8 cellular contexts compared by ENCODE assay signal in the genomic region with DNA sequence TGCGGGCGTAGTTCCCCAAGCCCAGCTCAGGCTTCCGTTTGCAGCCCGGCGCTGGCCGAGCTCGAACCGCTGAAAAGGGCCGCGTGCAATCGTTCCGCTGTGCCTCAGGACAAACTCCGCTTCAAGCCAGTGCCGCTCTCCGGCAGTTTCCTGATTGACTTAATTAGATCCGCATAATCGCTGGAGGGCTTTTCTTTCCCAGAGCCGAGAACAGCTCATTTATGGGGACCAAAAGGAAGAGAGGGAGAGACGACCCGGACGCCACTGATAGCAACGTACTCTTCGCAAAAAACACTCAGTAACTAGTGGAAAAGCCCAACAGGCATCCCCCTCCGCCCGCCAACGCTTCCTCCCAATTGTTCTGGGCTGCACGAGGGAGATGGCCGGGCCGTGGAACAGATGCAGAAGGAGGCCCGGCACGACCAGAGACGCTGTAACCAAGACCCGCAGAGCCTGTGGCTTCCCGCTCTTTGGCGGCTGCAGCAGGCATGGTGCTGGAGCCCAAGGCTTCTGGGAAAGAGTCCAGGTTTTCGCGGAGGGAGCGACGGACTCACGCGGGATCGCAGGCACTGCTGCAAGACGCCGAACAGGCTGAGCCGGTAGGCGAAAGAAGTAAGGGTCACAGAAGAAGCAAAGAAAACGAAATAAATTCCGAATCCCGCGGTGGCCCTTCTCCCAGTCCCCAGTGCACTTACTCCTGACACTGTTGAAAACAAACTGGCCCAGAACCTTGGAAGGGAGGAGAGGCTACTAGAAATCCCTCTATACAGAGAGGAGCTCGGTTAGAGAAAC. TPM values are rescaled to one million over a fixed set of nuclear protein-coding genes. Genes with fewer than 3 reads are reported as not detected.
A peak's percentile ranks its signal among the peaks of the same experiment; 100 is the strongest.
DNase-seq lines count a peak whose midpoint lies in the region; ATAC-seq and TF ChIP-seq lines count a peak whose summit lies in the region.

No MANE protein-coding gene starts in this region.

- no peak for TF ChIP-seq CTCF in CD14-positive monocyte (IDR thresholded peaks at IDR 0.05)

- DNase-seq in CD14-positive monocyte (ENCODE audit: low spot score): no peak
- peak; percentile 86 for DNase-seq in fibroblast of peridontal ligament (ENCODE audit: extremely low read depth)
- peak in 33 of 56 donors; percentile 1 to 66 (median 20) for DNase-seq in nucleus accumbens (lab: John Stamatoyannopoulos, UW)
- no peak for DNase-seq in DMS114 treated with DMSO at 0.1 percent for 48 hours (lab: John Stamatoyannopoulos, UW; ENCODE audit: unreplicated experiment)
- no peak for DNase-seq in UCSD-AML1 (lab: John Stamatoyannopoulos, UW; ENCODE audit: unreplicated experiment)
- no peak for DNase-seq in DMS 273 treated with DMSO at 0.1 percent for 48 hours (lab: John Stamatoyannopoulos, UW)

- peaks cover 25 to 36% of the 10 kb centered on the region in 2 donors for H3K36me3 Mint-ChIP-seq in CD14-positive monocyte

- intact Hi-C loops in CD14-positive monocyte (cut with micrococcal nuclease): loop anchor here (5.0 to 10.0 kb wide), 3 partner anchors 202 to 291 kb away; a partner anchor contains a TSS

- H3K4me3 Mint-ChIP-seq in CD14-positive monocyte: peak overlapping the region; percentile 68 to 87

- H3K27me3 Mint-ChIP-seq in CD14-positive monocyte (ENCODE audit: low read depth in 3 of 3): peaks cover 54 to 73% (median 62%) of the 10 kb centered on the region in 3 donors

- H3K27ac Mint-ChIP-seq in CD14-positive monocyte: peak overlapping the region in 2 of 7 donors; percentile 31 to 46

- H3K9me3 Mint-ChIP-seq in CD14-positive monocyte: peaks cover 0 to 36% (median 29%) of the 10 kb centered on the region in 7 donors

- peaks cover 50% of the 10 kb centered on the region for H3K4me1 Mint-ChIP-seq in CD14-positive monocyte

- ATAC-seq in SK-N-SH treated with all-trans-retinoic acid at 6 μM for 48 hours (peak; percentile 1; the same call in 1 of the 3 replicates), HG03025 (IDR thresholded peaks at IDR 0.05; ENCODE audit: low FRiP score, unreplicated experiment) (no peak)

TF ChIP-seq in SK-N-SH treated with all-trans-retinoic acid at 6 μM for 48 hours, 23 proteins besides CTCF, POLR2A, EP300 and RAD21:
- TF ChIP-seq ARNTL (CRISPR knock-in tag; IDR thresholded peaks at IDR 0.05; ENCODE audit: borderline replicate concordance, low read depth) (no peak), CSDC2 (CRISPR knock-in tag; IDR thresholded peaks at IDR 0.05) (no peak)

RNA-seq across cellular contexts. Expression of a gene that starts 3.6 kb away (rescaled TPM):
- polyA plus RNA-seq in CD14-positive monocyte: under 1 TPM in 1 of 2 donors, not detected in 1; 0.11 TPM

RNA-seq across cellular contexts. Expression of a gene that starts 18.2 kb away (rescaled TPM):
- not detected for polyA plus RNA-seq in CD14-positive monocyte

Comparison
In these comparisons a context has a peak if more than half of its experiments do, and no peak if none do; other contexts are left out.
1. DNase-seq: peak in fibroblast of peridontal ligament (single experiment) and nucleus accumbens (33 of 56); none in CD14-positive monocyte (single experiment), DMS114 treated with DMSO at 0.1 percent for 48 hours (single experiment), UCSD-AML1 (single experiment) and DMS 273 treated with DMSO at 0.1 percent for 48 hours (single experiment).